In the genomic region with DNA sequence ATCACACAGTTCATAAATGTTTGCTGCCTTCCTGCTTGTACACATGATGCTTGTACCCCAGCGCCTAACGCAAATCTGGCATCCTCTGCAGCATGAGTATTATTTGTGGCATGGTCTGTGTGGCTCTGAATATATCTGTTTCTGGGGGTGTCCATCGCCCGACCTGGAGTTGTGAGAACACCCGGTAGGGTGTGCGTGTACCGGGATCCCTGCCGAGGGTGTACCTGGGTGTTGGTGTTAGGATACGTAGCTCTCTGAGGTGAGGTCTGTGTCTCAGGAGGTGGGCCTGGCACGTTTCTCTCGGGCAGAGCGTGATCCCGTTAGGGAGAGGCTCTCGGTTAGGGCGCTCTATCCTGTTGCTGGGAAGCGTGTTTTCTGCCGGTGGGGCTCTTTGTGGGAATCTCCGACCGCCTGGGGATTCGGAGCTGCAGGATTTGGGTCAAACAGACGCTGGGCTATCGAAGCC, we compare ENCODE assay signal across 1 cellular context.
TF ChIP-seq lines count a peak whose summit lies in the region.

No MANE protein-coding gene starts in this region.

TF ChIP-seq in HepG2, 621 proteins besides CTCF, POLR2A, EP300 and RAD21 (continued from another document and continues in another):
- TF ChIP-seq, protein P1, sequence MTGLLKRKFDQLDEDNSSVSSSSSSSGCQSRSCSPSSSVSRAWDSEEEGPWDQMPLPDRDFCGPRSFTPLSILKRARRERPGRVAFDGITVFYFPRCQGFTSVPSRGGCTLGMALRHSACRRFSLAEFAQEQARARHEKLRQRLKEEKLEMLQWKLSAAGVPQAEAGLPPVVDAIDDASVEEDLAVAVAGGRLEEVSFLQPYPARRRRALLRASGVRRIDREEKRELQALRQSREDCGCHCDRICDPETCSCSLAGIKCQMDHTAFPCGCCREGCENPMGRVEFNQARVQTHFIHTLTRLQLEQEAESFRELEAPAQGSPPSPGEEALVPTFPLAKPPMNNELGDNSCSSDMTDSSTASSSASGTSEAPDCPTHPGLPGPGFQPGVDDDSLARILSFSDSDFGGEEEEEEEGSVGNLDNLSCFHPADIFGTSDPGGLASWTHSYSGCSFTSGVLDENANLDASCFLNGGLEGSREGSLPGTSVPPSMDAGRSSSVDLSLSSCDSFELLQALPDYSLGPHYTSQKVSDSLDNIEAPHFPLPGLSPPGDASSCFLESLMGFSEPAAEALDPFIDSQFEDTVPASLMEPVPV (CRISPR knock-in tag; IDR thresholded peaks at IDR 0.05): no peak
- no peak for TF ChIP-seq TEAD3 (CRISPR knock-in tag; optimal IDR thresholded peaks at IDR 0.05; ENCODE audit: borderline replicate concordance)
- TF ChIP-seq MLLT10 (CRISPR knock-in tag; IDR thresholded peaks at IDR 0.05): no peak
- no peak for TF ChIP-seq TAF15 (IDR thresholded peaks at IDR 0.05; ENCODE audit: low read depth, low read length, poor library complexity, severe bottlenecking)
- no peak for TF ChIP-seq HMG20A (CRISPR knock-in tag; IDR thresholded peaks at IDR 0.05; ENCODE audit: borderline replicate concordance)
- TF ChIP-seq HOXA7 (CRISPR knock-in tag; IDR thresholded peaks at IDR 0.05): no peak
- no peak for TF ChIP-seq ZZZ3 (CRISPR knock-in tag; IDR thresholded peaks at IDR 0.05; ENCODE audit: borderline replicate concordance)
- TF ChIP-seq, protein P2, sequence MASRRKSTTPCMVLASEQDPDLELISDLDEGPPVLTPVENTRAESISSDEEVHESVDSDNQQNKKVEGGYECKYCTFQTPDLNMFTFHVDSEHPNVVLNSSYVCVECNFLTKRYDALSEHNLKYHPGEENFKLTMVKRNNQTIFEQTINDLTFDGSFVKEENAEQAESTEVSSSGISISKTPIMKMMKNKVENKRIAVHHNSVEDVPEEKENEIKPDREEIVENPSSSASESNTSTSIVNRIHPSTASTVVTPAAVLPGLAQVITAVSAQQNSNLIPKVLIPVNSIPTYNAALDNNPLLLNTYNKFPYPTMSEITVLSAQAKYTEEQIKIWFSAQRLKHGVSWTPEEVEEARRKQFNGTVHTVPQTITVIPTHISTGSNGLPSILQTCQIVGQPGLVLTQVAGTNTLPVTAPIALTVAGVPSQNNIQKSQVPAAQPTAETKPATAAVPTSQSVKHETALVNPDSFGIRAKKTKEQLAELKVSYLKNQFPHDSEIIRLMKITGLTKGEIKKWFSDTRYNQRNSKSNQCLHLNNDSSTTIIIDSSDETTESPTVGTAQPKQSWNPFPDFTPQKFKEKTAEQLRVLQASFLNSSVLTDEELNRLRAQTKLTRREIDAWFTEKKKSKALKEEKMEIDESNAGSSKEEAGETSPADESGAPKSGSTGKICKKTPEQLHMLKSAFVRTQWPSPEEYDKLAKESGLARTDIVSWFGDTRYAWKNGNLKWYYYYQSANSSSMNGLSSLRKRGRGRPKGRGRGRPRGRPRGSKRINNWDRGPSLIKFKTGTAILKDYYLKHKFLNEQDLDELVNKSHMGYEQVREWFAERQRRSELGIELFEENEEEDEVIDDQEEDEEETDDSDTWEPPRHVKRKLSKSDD (CRISPR knock-in tag; IDR thresholded peaks at IDR 0.05; ENCODE audit: low read depth): no peak
- 0 out of 2 replicates have a peak, but pooled peaks have one; percentile 53 for TF ChIP-seq ZNF737 (CRISPR knock-in tag; IDR thresholded peaks at IDR 0.05; ENCODE audit: borderline replicate concordance)
- TF ChIP-seq, protein P3, sequence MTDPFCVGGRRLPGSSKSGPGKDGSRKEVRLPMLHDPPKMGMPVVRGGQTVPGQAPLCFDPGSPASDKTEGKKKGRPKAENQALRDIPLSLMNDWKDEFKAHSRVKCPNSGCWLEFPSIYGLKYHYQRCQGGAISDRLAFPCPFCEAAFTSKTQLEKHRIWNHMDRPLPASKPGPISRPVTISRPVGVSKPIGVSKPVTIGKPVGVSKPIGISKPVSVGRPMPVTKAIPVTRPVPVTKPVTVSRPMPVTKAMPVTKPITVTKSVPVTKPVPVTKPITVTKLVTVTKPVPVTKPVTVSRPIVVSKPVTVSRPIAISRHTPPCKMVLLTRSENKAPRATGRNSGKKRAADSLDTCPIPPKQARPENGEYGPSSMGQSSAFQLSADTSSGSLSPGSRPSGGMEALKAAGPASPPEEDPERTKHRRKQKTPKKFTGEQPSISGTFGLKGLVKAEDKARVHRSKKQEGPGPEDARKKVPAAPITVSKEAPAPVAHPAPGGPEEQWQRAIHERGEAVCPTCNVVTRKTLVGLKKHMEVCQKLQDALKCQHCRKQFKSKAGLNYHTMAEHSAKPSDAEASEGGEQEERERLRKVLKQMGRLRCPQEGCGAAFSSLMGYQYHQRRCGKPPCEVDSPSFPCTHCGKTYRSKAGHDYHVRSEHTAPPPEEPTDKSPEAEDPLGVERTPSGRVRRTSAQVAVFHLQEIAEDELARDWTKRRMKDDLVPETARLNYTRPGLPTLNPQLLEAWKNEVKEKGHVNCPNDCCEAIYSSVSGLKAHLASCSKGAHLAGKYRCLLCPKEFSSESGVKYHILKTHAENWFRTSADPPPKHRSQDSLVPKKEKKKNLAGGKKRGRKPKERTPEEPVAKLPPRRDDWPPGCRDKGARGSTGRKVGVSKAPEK (CRISPR knock-in tag; IDR thresholded peaks at IDR 0.05; ENCODE audit: borderline replicate concordance): no peak
- no peak for TF ChIP-seq ZSCAN21 (CRISPR knock-in tag; IDR thresholded peaks at IDR 0.05; ENCODE audit: borderline replicate concordance)
- TF ChIP-seq NKX3-1 (CRISPR knock-in tag; IDR thresholded peaks at IDR 0.05): no peak
- TF ChIP-seq, protein P4, sequence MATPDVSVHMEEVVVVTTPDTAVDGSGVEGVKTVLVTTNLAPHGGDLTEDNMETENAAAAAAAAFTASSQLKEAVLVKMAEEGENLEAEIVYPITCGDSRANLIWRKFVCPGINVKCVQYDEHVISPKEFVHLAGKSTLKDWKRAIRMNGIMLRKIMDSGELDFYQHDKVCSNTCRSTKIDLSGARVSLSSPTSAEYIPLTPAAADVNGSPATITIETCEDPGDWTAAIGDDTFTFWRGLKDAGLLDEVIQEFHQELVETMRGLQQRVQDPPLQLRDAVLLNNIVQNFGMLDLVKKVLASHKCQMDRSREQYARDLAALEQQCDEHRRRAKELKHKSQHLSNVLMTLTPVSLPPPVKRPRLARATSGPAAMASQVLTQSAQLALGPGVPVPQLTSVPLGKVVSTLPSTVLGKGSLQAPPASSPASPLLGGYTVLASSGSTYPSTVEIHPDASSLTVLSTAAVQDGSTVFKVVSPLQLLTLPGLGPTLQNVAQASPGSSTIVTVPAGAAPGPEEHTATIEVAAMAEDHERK (CRISPR knock-in tag; IDR thresholded peaks at IDR 0.05; ENCODE audit: low read depth): no peak
- TF ChIP-seq ZFX (CRISPR knock-in tag; IDR thresholded peaks at IDR 0.05; ENCODE audit: low read depth): no peak
- TF ChIP-seq CHD2 (IDR thresholded peaks at IDR 0.05; ENCODE audit: low read depth, low read length): peak; percentile 53; the same call in 1 of the 2 replicates
- no peak for TF ChIP-seq ZFP36 (IDR thresholded peaks at IDR 0.05; ENCODE audit: borderline replicate concordance, low read depth, low read length, partially characterized antibody)
- TF ChIP-seq ZNF20 (CRISPR knock-in tag; IDR thresholded peaks at IDR 0.05): no peak
- TF ChIP-seq, protein P5, sequence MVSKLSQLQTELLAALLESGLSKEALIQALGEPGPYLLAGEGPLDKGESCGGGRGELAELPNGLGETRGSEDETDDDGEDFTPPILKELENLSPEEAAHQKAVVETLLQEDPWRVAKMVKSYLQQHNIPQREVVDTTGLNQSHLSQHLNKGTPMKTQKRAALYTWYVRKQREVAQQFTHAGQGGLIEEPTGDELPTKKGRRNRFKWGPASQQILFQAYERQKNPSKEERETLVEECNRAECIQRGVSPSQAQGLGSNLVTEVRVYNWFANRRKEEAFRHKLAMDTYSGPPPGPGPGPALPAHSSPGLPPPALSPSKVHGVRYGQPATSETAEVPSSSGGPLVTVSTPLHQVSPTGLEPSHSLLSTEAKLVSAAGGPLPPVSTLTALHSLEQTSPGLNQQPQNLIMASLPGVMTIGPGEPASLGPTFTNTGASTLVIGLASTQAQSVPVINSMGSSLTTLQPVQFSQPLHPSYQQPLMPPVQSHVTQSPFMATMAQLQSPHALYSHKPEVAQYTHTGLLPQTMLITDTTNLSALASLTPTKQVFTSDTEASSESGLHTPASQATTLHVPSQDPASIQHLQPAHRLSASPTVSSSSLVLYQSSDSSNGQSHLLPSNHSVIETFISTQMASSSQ (IDR thresholded peaks at IDR 0.05; ENCODE audit: low read depth): no peak
- TF ChIP-seq, protein P5 (CRISPR knock-in tag; IDR thresholded peaks at IDR 0.05; ENCODE audit: borderline replicate concordance): no peak
- 0 out of 2 replicates have a peak, but pooled peaks have one; percentile 59 for TF ChIP-seq ZNF296 (CRISPR knock-in tag; conservative IDR thresholded peaks at IDR 0.05)
- TF ChIP-seq SNRNP70 (IDR thresholded peaks at IDR 0.05; ENCODE audit: low read depth, low read length): no peak
- TF ChIP-seq ZFP36L1 (CRISPR knock-in tag; IDR thresholded peaks at IDR 0.05): no peak
- no peak for TF ChIP-seq HMG20B (CRISPR knock-in tag; conservative IDR thresholded peaks at IDR 0.05)
- TF ChIP-seq, protein P6, sequence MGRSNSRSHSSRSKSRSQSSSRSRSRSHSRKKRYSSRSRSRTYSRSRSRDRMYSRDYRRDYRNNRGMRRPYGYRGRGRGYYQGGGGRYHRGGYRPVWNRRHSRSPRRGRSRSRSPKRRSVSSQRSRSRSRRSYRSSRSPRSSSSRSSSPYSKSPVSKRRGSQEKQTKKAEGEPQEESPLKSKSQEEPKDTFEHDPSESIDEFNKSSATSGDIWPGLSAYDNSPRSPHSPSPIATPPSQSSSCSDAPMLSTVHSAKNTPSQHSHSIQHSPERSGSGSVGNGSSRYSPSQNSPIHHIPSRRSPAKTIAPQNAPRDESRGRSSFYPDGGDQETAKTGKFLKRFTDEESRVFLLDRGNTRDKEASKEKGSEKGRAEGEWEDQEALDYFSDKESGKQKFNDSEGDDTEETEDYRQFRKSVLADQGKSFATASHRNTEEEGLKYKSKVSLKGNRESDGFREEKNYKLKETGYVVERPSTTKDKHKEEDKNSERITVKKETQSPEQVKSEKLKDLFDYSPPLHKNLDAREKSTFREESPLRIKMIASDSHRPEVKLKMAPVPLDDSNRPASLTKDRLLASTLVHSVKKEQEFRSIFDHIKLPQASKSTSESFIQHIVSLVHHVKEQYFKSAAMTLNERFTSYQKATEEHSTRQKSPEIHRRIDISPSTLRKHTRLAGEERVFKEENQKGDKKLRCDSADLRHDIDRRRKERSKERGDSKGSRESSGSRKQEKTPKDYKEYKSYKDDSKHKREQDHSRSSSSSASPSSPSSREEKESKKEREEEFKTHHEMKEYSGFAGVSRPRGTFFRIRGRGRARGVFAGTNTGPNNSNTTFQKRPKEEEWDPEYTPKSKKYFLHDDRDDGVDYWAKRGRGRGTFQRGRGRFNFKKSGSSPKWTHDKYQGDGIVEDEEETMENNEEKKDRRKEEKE (IDR thresholded peaks at IDR 0.05): no peak
- 0 out of 2 replicates have a peak, but pooled peaks have one; percentile 3 for TF ChIP-seq RFX3 (CRISPR knock-in tag; IDR thresholded peaks at IDR 0.05)
- TF ChIP-seq STAG1 (CRISPR knock-in tag; IDR thresholded peaks at IDR 0.05): no peak
- no peak for TF ChIP-seq ZNF670 (CRISPR knock-in tag; IDR thresholded peaks at IDR 0.05; ENCODE audit: borderline replicate concordance)
- TF ChIP-seq PITX1 (CRISPR knock-in tag; IDR thresholded peaks at IDR 0.05): peak; percentile 33; the same call in 1 of the 2 replicates
- no peak for TF ChIP-seq EZH2 (conservative IDR thresholded peaks at IDR 0.05; ENCODE audit: low read depth, low read length)
- no peak for TF ChIP-seq ZFAT (CRISPR knock-in tag; conservative IDR thresholded peaks at IDR 0.05)
- TF ChIP-seq ZFP90 (CRISPR knock-in tag; IDR thresholded peaks at IDR 0.05; ENCODE audit: borderline replicate concordance): 0 out of 2 replicates have a peak, but pooled peaks have one; percentile 9
- no peak for TF ChIP-seq CAMTA2 (CRISPR knock-in tag; IDR thresholded peaks at IDR 0.05; ENCODE audit: borderline replicate concordance)
- TF ChIP-seq ETV5 (CRISPR knock-in tag; IDR thresholded peaks at IDR 0.05; ENCODE audit: borderline replicate concordance): no peak
- TF ChIP-seq RFX5 (IDR thresholded peaks at IDR 0.05; ENCODE audit: low read depth, low read length): no peak
- no peak for TF ChIP-seq ZNF367 (CRISPR knock-in tag; IDR thresholded peaks at IDR 0.05; ENCODE audit: borderline replicate concordance)
- TF ChIP-seq ZNF598 (CRISPR knock-in tag; IDR thresholded peaks at IDR 0.05; ENCODE audit: borderline replicate concordance): peak; percentile 67; the same call in 1 of the 2 replicates
- TF ChIP-seq PTBP1 (IDR thresholded peaks at IDR 0.05; ENCODE audit: low read depth, low read length, poor library complexity, severe bottlenecking): no peak
- no peak for TF ChIP-seq FOXK2 (IDR thresholded peaks at IDR 0.05)
- TF ChIP-seq ZNF44 (CRISPR knock-in tag; IDR thresholded peaks at IDR 0.05): no peak
- no peak for TF ChIP-seq ZNF234 (CRISPR knock-in tag; conservative IDR thresholded peaks at IDR 0.05)
- TF ChIP-seq, protein P7, sequence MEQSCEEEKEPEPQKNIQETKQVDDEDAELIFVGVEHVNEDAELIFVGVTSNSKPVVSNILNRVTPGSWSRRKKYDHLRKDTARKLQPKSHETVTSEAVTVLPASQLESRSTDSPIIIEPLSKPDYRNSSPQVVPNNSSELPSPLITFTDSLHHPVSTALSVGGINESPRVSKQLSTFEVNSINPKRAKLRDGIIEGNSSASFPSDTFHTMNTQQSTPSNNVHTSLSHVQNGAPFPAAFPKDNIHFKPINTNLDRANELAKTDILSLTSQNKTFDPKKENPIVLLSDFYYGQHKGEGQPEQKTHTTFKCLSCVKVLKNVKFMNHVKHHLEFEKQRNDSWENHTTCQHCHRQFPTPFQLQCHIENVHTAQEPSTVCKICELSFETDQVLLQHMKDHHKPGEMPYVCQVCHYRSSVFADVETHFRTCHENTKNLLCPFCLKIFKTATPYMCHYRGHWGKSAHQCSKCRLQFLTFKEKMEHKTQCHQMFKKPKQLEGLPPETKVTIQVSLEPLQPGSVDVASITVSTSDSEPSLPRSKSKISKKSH (CRISPR knock-in tag; IDR thresholded peaks at IDR 0.05; ENCODE audit: borderline replicate concordance): no peak
- no peak for TF ChIP-seq HIVEP1 (CRISPR knock-in tag; IDR thresholded peaks at IDR 0.05)
